ENCODE assay signal across 10 cellular contexts in genomic region chr2:210277133-210277532, GRCh38. TPM values are rescaled to one million over a fixed set of nuclear protein-coding genes. Genes with fewer than 3 reads are reported as not detected.
"Had no signal": no experiment of that assay in that cellular context is flagged by ENCODE, and none has a peak within 500 bp of the region (broad histone marks: within the 10 kb centered on the region; RNA-seq: fewer than 3 reads in every experiment).

No MANE protein-coding gene starts in this region.

- FAIRE-seq: HTR-8/SVneo, K562 had no signal

- H3K4me3 ChIP-seq: K562 had no signal

- DNase-seq: IMR-90, KBM-7, KG1 had no signal

- H3K27ac ChIP-seq: HL-60, KMS-11 had no signal

- ATAC-seq: K562 had no signal

- H3K9ac ChIP-seq: KMS-11 had no signal

- H3K4me2 ChIP-seq: KMS-11 had no signal

RNA-seq across cellular contexts. Expression of gene MYL1, which starts 37.8 kb away (rescaled TPM):
- total RNA-seq: HT-29, HT1080, IMR-90, K562 had no signal
- polyA plus RNA-seq: IgD-negative memory B cell, IMR-90, K562 had no signal

RNA-seq across cellular contexts. Expression of gene ACADL, which starts 51.9 kb away (rescaled TPM):
- total RNA-seq: HT-29, HT1080, IMR-90 had no signal
- polyA plus RNA-seq: IgD-negative memory B cell, IMR-90, K562 had no signal
